25 cellular contexts compared by ENCODE assay signal in genomic region chr3:61221759-61222362, GRCh38.
"Had no signal": no experiment of that assay in that cellular context is flagged by ENCODE, and none has a peak within 500 bp of the region (broad histone marks: within the 10 kb centered on the region; RNA-seq: fewer than 3 reads in every experiment).

No MANE protein-coding gene starts in this region.

- H3K36me3 ChIP-seq: breast epithelium, colonic mucosa, gastroesophageal sphincter, left lung, thoracic aorta had no signal

- DNase-seq: activated CD4-positive, alpha-beta T cell treated with anti-CD3 and anti-CD28 coated beads for 48 hours; activated CD4-positive, alpha-beta T cell treated with anti-CD3 and anti-CD28 coated beads, Interleukin-2, amount 50 U/mL, for 48 hours; activated CD8-positive, alpha-beta memory T cell treated with anti-CD3 and anti-CD28 coated beads for 24 hours; activated effector memory CD4-positive, alpha-beta T cell treated with anti-CD3 and anti-CD28 coated beads, Interleukin-2, amount 50 U/mL, for 16 hours; activated naive CD4-positive, alpha-beta T cell treated with anti-CD3 and anti-CD28 coated beads, Interleukin-2, amount 10 ng/mL, durations not matched to agents 7 days and 5 days; colonic mucosa; effector memory CD4-positive, alpha-beta T cell; erythroblast; left lung; naive B cell; nephron progenitor cell; occipital lobe; right cardiac atrium; stimulated activated CD4-positive, alpha-beta T cell treated with anti-CD3 and anti-CD28 coated beads, Interleukin-2, amount 100 ng/mL, for 48 hours; stimulated activated naive CD8-positive, alpha-beta T cell treated with anti-CD3 and anti-CD28 coated beads, Interleukin-15, Interleukin-2, amounts not matched to agents 100 U/mL and 50 U/mL, for 24 hours; SW 1271; T-helper 9 cell; trophoblast cell had no signal

- ATAC-seq: gastroesophageal sphincter; left lung; stimulated activated naive CD8-positive, alpha-beta T cell treated with anti-CD3 and anti-CD28 coated beads, Interleukin-15, Interleukin-2, amounts not matched to agents 100 U/mL and 50 U/mL, for 24 hours had no signal

- H3K4me1 ChIP-seq: breast epithelium, colonic mucosa, left lung had no signal

- H3K27me3 ChIP-seq: breast epithelium, colonic mucosa, dorsolateral prefrontal cortex, gastroesophageal sphincter, left lung had no signal

- FAIRE-seq: TTC549, urothelium cell line had no signal

- H3K27ac ChIP-seq: breast epithelium, colonic mucosa, gastroesophageal sphincter, left lung, thoracic aorta, VCaP had no signal

- H3K9me3 ChIP-seq: breast epithelium, colonic mucosa, thoracic aorta had no signal

- H3K4me3 ChIP-seq: breast epithelium, colonic mucosa, gastroesophageal sphincter, left lung, thoracic aorta had no signal
